In genomic region chr2:140185076-140185475, GRCh38 we compare ENCODE assay signal across 31 cellular contexts.
"Had no signal": no experiment of that assay in that cellular context is flagged by ENCODE, and none has a peak within 500 bp of the region (broad histone marks: within the 10 kb centered on the region; RNA-seq: fewer than 3 reads in every experiment).

No MANE protein-coding gene starts in this region.

- DNase-seq: activated B cell treated with CpG ODN at 0.5 μM for 24 hours; activated CD4-positive, alpha-beta memory T cell treated with anti-CD3 and anti-CD28 coated beads for 36 hours; activated CD4-positive, alpha-beta T cell treated with anti-CD3 and anti-CD28 coated beads for 4 hours; activated CD4-positive, alpha-beta T cell treated with anti-CD3 and anti-CD28 coated beads, Interleukin-2, amount 10 ng/mL, durations not matched to agents 24 days and 14 days; activated CD4-positive, alpha-beta T cell treated with anti-CD3 and anti-CD28 coated beads, Interleukin-2, amount 50 U/mL, for 1 hour; activated CD4-positive, alpha-beta T cell treated with anti-CD3 and anti-CD28 coated beads, Interleukin-2, amount 50 U/mL, for 4 hours; activated CD4-positive, CD25-positive, alpha-beta regulatory T cell treated with anti-CD3 and anti-CD28 coated beads, Interleukin-2, amount 50 U/mL, for 72 hours; activated CD8-positive, alpha-beta memory T cell treated with anti-CD3 and anti-CD28 coated beads, Interleukin-2, amount 50 U/mL, for 4 hours; activated CD8-positive, alpha-beta T cell treated with anti-CD3 and anti-CD28 coated beads for 36 hours; activated effector memory CD4-positive, alpha-beta T cell treated with anti-CD3 and anti-CD28 coated beads, Interleukin-2, amount 50 U/mL, for 16 hours; activated gamma-delta T cell treated with Interleukin-2 at 50 U/mL for 16 hours; activated naive CD4-positive, alpha-beta T cell; activated naive CD4-positive, alpha-beta T cell treated with anti-CD3 and anti-CD28 coated beads for 36 hours; activated naive CD4-positive, alpha-beta T cell treated with anti-CD3 and anti-CD28 coated beads, Interleukin-2, amount 50 U/mL, for 16 hours; activated naive CD8-positive, alpha-beta T cell treated with anti-CD3 and anti-CD28 coated beads for 36 hours; activated T-cell treated with anti-CD3 and anti-CD28 coated beads for 4 hours; activated T-cell treated with anti-CD3 and anti-CD28 coated beads, Interleukin-2, amount 50 U/mL, for 1 hour; activated T-cell treated with anti-CD3 and anti-CD28 coated beads, Interleukin-2, amount 50 U/mL, for 4 hours; activated T-cell treated with anti-CD3 and anti-CD28 coated beads, Interleukin-2, amount 50 U/mL, for 72 hours; adrenal gland; amniotic stem cell; aorta; body of pancreas; brain microvascular endothelial cell; central memory CD4-positive, alpha-beta T cell; cerebellar nuclear complex; colonic mucosa; T-helper 2 cell; T-helper 9 cell had no signal

- H3K27ac ChIP-seq: adrenal gland, body of pancreas, brain microvascular endothelial cell, breast epithelium, colonic mucosa, VCaP had no signal
